In genomic region chrX:55135171-55135570, GRCh38 we compare ENCODE assay signal across 9 cellular contexts. TPM values are rescaled to one million over a fixed set of nuclear protein-coding genes. Genes with fewer than 3 reads are reported as not detected.
DNase-seq lines count a peak whose midpoint lies in the region; TF ChIP-seq lines count a peak whose summit lies in the region.
"Had no signal": no experiment of that assay in that cellular context is flagged by ENCODE, and none has a peak within 500 bp of the region (broad histone marks: within the 10 kb centered on the region; RNA-seq: fewer than 3 reads in every experiment).

No MANE protein-coding gene starts in this region.

- CTCF ChIA-PET in activated CD4-positive, alpha-beta memory T cell treated with anti-CD3 and anti-CD28 coated beads, Interleukin-2, amount 10 ng/mL, durations not matched to agents 7 days and 5 days (lab: Charles Lee): interaction anchor here (1.0 to 1.3 kb wide), 2 partner anchors 24 to 207 kb away, joined by 3 to 5 read pairs; no protein-coding TSS in a partner anchor

- intact Hi-C loops in posterior cingulate gyrus (cut with DNase I): no loop called here

- no peak overlapping the region for H3K4me3 Mint-ChIP-seq in activated CD4-positive, alpha-beta memory T cell treated with anti-CD3 and anti-CD28 coated beads, Interleukin-2, amount 10 ng/mL, durations not matched to agents 7 days and 5 days

- TF ChIP-seq CTCF in LNCaP clone FGC (IDR thresholded peaks at IDR 0.05; ENCODE audit: control insufficient read depth, extremely low read depth, insufficient read depth) (peak; percentile 65), fibroblast of pulmonary artery (IDR thresholded peaks at IDR 0.05; ENCODE audit: low read length, missing control alignments) (peak; percentile 62)

- peak; percentile 19 for DNase-seq in EL
- DNase-seq in LNCaP clone FGC (ENCODE audit: low read depth): no peak
- peak; percentile 29 for DNase-seq in activated CD4-positive, alpha-beta memory T cell treated with anti-CD3 and anti-CD28 coated beads, Interleukin-2, amount 10 ng/mL, durations not matched to agents 7 days and 5 days
- DNase-seq in fibroblast of pulmonary artery (ENCODE audit: low read depth): peak; percentile 60
- peak in 7 of 10 donors; percentile 20 to 90 (median 36) for DNase-seq in posterior cingulate gyrus
- no peak for DNase-seq in DMS79 treated with DMSO at 0.1 percent for 48 hours (lab: John Stamatoyannopoulos, UW)
- no peak for DNase-seq in COR-L47 (lab: John Stamatoyannopoulos, UW)

- POLR2A ChIA-PET in activated CD4-positive, alpha-beta memory T cell treated with anti-CD3 and anti-CD28 coated beads, Interleukin-2, amount 10 ng/mL, durations not matched to agents 7 days and 5 days (lab: Charles Lee): interaction anchor here (1.0 kb wide), 1 partner anchor 25 kb away, joined by 3 read pairs; no protein-coding TSS in a partner anchor

- H3K27ac Mint-ChIP-seq in activated CD4-positive, alpha-beta memory T cell treated with anti-CD3 and anti-CD28 coated beads, Interleukin-2, amount 10 ng/mL, durations not matched to agents 7 days and 5 days: no peak overlapping the region

- H3K4me3 ChIP-seq in LNCaP clone FGC (ENCODE audit: low read depth, low read length): no peak overlapping the region
- H3K4me3 ChIP-seq in fibroblast of pulmonary artery (replicated peaks; ENCODE audit: low read depth, low read length): no peak overlapping the region

- H3K36me3 Mint-ChIP-seq in activated CD4-positive, alpha-beta memory T cell treated with anti-CD3 and anti-CD28 coated beads, Interleukin-2, amount 10 ng/mL, durations not matched to agents 7 days and 5 days (ENCODE audit: low read depth): no peaks in the 10 kb centered on the region

- peaks cover 2% of the 10 kb centered on the region for H3K9me3 Mint-ChIP-seq in activated CD4-positive, alpha-beta memory T cell treated with anti-CD3 and anti-CD28 coated beads, Interleukin-2, amount 10 ng/mL, durations not matched to agents 7 days and 5 days

- H3K4me1 Mint-ChIP-seq in activated CD4-positive, alpha-beta memory T cell treated with anti-CD3 and anti-CD28 coated beads, Interleukin-2, amount 10 ng/mL, durations not matched to agents 7 days and 5 days: no peaks in the 10 kb centered on the region

- H3K27me3 Mint-ChIP-seq in activated CD4-positive, alpha-beta memory T cell treated with anti-CD3 and anti-CD28 coated beads, Interleukin-2, amount 10 ng/mL, durations not matched to agents 7 days and 5 days: no peaks in the 10 kb centered on the region

RNA-seq across cellular contexts. Expression of gene PAGE2, which starts 46.4 kb away (rescaled TPM):
- not detected for total RNA-seq in activated CD4-positive, alpha-beta memory T cell treated with anti-CD3 and anti-CD28 coated beads, Interleukin-2, amount 10 ng/mL, durations not matched to agents 7 days and 5 days
- total RNA-seq: skeletal muscle tissue; T-helper 2 cell treated with Interferon-gamma antibody and Interleukin-4, amounts not matched to agents 100 ng/mL and 5 ng/mL, for 36 hours had no signal

Comparison
In these comparisons a context has a peak if more than half of its experiments do, and no peak if none do; other contexts are left out.
1. DNase-seq: peak in EL (single experiment), activated CD4-positive, alpha-beta memory T cell treated with anti-CD3 and anti-CD28 coated beads, Interleukin-2, amount 10 ng/mL, durations not matched to agents 7 days and 5 days (single experiment), fibroblast of pulmonary artery (single experiment) and posterior cingulate gyrus (7 of 10); none in LNCaP clone FGC (single experiment), DMS79 treated with DMSO at 0.1 percent for 48 hours (single experiment) and COR-L47 (single experiment).